In the genomic region with DNA sequence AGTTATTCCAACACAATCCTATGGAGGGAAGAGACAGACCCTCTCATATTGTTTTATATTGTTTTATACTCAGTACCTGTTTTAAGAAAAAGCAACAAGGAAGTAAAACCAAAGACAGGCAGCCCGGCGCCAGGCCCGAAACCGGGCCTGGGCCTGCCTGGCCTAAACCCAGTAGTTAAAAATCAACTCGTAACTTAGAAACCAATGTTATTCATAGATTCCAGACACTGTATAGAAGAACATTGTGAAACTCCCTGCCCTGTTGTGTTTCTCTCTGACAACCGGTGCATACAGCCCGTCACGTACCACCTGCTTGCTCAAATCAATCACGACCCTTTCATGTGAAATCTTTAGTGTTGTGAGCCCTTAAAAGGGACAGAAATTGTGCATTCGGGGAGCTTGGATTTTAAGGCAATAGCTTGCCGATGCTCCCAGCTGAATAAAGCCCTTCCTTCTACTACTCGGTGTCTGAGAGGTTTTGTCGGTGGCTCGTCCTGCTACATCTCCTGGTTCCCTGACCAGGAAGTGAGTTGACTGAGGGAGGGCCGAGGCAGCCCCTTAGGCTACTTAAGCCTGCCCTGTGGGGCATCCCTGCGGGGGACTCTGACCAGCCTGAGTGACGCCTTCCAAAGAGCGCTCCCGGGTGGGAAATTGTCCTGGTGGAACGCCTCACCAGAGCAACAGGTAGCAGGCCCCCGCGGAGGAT, we compare ENCODE assay signal across 5 cellular contexts.
A peak's percentile ranks its signal among the peaks of the same experiment; 100 is the strongest.
DNase-seq lines count a peak whose midpoint lies in the region; ATAC-seq and TF ChIP-seq lines count a peak whose summit lies in the region.
"Not testable (repeated sequence)": the region's sequence is repeated elsewhere in the genome, so short reads cannot be mapped to it uniquely, and the experiment has no call there.

No MANE protein-coding gene starts in this region.

- H3K18ac ChIP-seq in neuronal stem cell (ENCODE audit: low read length) = peak overlapping the region; percentile 67

- H2BK15ac ChIP-seq in neuronal stem cell (ENCODE audit: low read length) = not testable (repeated sequence)

- not testable (repeated sequence) for H2AK5ac ChIP-seq in neuronal stem cell (ENCODE audit: low read depth, low read length)

- H3K9ac ChIP-seq in neuronal stem cell (ENCODE audit: low read depth, low read length, poor library complexity) = not testable (repeated sequence)

- ATAC-seq in GM19463 (IDR thresholded peaks at IDR 0.05; ENCODE audit: unreplicated experiment) (peak; percentile 40), WTC11 (peak; percentile 68)

- not testable (repeated sequence) for H2BK5ac ChIP-seq in neuronal stem cell (ENCODE audit: low read length)

- H3K23ac ChIP-seq in neuronal stem cell (ENCODE audit: low read depth, low read length, poor library complexity) = not testable (repeated sequence)

- not testable (repeated sequence) for H3K14ac ChIP-seq in neuronal stem cell (ENCODE audit: low read length)

- H4K8ac ChIP-seq in neuronal stem cell (ENCODE audit: low read depth, low read length) = not testable (repeated sequence)

- H3K27me3 ChIP-seq in neuronal stem cell (ENCODE audit: control insufficient read depth in 3 of 3, insufficient read depth in 3 of 3, low read depth in 1 of 3, low read length in 3 of 3) = not testable (repeated sequence)

- not testable (repeated sequence) for H3K36me3 ChIP-seq in neuronal stem cell (replicated peaks in 1 of 2; ENCODE audit: control insufficient read depth in 2 of 2, insufficient read depth in 2 of 2, low read length in 2 of 2)

- CTCF ChIA-PET in WTC11 (lab: Charles Lee) = not testable (repeated sequence)

- not testable (repeated sequence) for TF ChIP-seq CTCF in WTC11 (IDR thresholded peaks at IDR 0.05); epithelial cell of proximal tubule (conservative IDR thresholded peaks at IDR 0.05; ENCODE audit: low read depth, low read length)

- H3K27me3 Mint-ChIP-seq in WTC11 (ENCODE audit: low read depth) = not testable (repeated sequence)

- not testable (repeated sequence) for H3K4me2 ChIP-seq in neuronal stem cell (ENCODE audit: insufficient read depth, low read length, poor library complexity, severe bottlenecking)

- not testable (repeated sequence) for DNase-seq in WTC11 (ENCODE audit: low spot score); neuronal stem cell (ENCODE audit: low spot score)
- peak; percentile 49 for DNase-seq in epithelial cell of proximal tubule (ENCODE audit: low read depth)
- DNase-seq in kidney tubule cell (ENCODE audit: low spot score) = peak; percentile 76

- H2BK120ac ChIP-seq in neuronal stem cell (ENCODE audit: low read depth, low read length) = not testable (repeated sequence)

- peak overlapping the region; percentile 50 for H3K4me3 ChIP-seq in epithelial cell of proximal tubule (ENCODE audit: low read depth, low read length)
- H3K4me3 ChIP-seq in neuronal stem cell (ENCODE audit: low read length in 2 of 2) = not testable (repeated sequence)

- not testable (repeated sequence) for H3K27ac Mint-ChIP-seq in WTC11

- not testable (repeated sequence) for H3K4me3 Mint-ChIP-seq in WTC11

- H3K4me1 ChIP-seq in neuronal stem cell (ENCODE audit: control insufficient read depth in 2 of 2, insufficient read depth in 1 of 2, low read depth in 1 of 2, low read length in 2 of 2) = not testable (repeated sequence)

- not testable (repeated sequence) for H2AFZ ChIP-seq in neuronal stem cell (ENCODE audit: low read length)

- H2BK12ac ChIP-seq in neuronal stem cell (ENCODE audit: low read length) = not testable (repeated sequence)

- not testable (repeated sequence) for H3K4ac ChIP-seq in neuronal stem cell (ENCODE audit: low read length)

- not testable (repeated sequence) for H3K9me3 ChIP-seq in neuronal stem cell (replicated peaks in 1 of 2; ENCODE audit: control insufficient read depth in 2 of 2, insufficient read depth in 1 of 2, low read depth in 1 of 2, low read length in 2 of 2)

- H3K36me3 Mint-ChIP-seq in WTC11 = not testable (repeated sequence)

- H3K27ac ChIP-seq in neuronal stem cell (replicated peaks; ENCODE audit: low read length) = not testable (repeated sequence)

- H3K9me3 Mint-ChIP-seq in WTC11 = not testable (repeated sequence)

- POLR2A ChIA-PET in WTC11 (lab: Charles Lee) = not testable (repeated sequence)

- no CpG with 5 or more reads among the region's 22 CpGs for WGBS in neuronal stem cell (ENCODE audit: extremely low coverage in 2 of 2, insufficient read length in 2 of 2, insufficient replicate concordance in 1 of 2), 2 donors

- H3K4me1 Mint-ChIP-seq in WTC11 = peaks cover 14% of the 10 kb centered on the region

- not testable (repeated sequence) for H3K79me1 ChIP-seq in neuronal stem cell (ENCODE audit: low read depth, low read length)

- not testable (repeated sequence) for H4K91ac ChIP-seq in neuronal stem cell (ENCODE audit: low read depth, low read length, poor library complexity)
